Comparison of ENCODE assay signal across 11 cellular contexts in the genomic region with DNA sequence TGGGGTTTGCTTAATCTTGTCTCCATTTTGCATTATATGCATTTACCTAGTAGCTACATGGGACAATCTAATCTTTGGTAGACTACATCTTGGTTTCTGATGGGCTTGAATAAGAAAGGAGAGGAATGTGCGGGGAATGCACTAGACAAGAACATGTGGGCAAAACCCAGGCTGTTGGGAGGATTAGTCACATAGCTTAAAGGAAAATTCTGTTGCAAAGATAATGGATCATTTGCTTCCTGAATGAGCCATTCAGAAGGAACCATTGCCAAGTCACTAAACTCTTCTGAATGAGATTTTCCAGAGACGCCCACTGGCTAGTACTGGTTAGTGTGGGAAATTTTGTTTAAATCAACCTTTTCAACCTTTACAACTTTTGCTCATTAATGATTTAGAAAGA.
A peak's percentile ranks its signal among the peaks of the same experiment; 100 is the strongest.
DNase-seq lines count a peak whose midpoint lies in the region; ATAC-seq lines count a peak whose summit lies in the region.
"Had no signal": no experiment of that assay in that cellular context is flagged by ENCODE, and none has a peak within 500 bp of the region (broad histone marks: within the 10 kb centered on the region; RNA-seq: fewer than 3 reads in every experiment).

No MANE protein-coding gene starts in this region.

- DNase-seq in AG20443 (ENCODE audit: low spot score) = peak; percentile 79
- DNase-seq in NCI-H226 = peak; percentile 94
- DNase-seq in dermis microvascular lymphatic vessel endothelial cell (ENCODE audit: low read depth in 2 of 2) = peak; percentile 73 to 95
- DNase-seq in activated T-helper 1 cell treated with anti-CD3 and anti-CD28 coated beads, Interleukin-12 subunit alpha, Interleukin-12 subunit beta, Interleukin-2, Interleukin-4 antibody, amounts not matched to agents 30 ng/mL and 10 ng/mL and 1 ng/mL, durations not matched to agents 14 hours and 24 hours and 36 hours (ENCODE audit: low spot score) = no peak
- DNase-seq in NCI-H524 (lab: John Stamatoyannopoulos, UW) = no peak
- DNase-seq in NCI-H1105 treated with DMSO at 0.1 percent for 48 hours (lab: John Stamatoyannopoulos, UW) = no peak
- DNase-seq: CD8-positive, alpha-beta memory T cell; NCI-H187 treated with DMSO at 0.1 percent for 48 hours; stimulated activated CD8-positive, alpha-beta memory T cell treated with anti-CD3 and anti-CD28 coated beads, Interleukin-4, amount 100 ng/mL, for 48 hours had no signal

- H3K4me1 Mint-ChIP-seq in activated T-helper 1 cell treated with anti-CD3 and anti-CD28 coated beads, Interleukin-12 subunit alpha, Interleukin-12 subunit beta, Interleukin-2, Interleukin-4 antibody, amounts not matched to agents 30 ng/mL and 10 ng/mL and 1 ng/mL, durations not matched to agents 14 hours and 24 hours and 36 hours (ENCODE audit: low read depth) = no peaks in the 10 kb centered on the region
- H3K4me1 Mint-ChIP-seq: CD8-positive, alpha-beta memory T cell had no signal

- no peak overlapping the region for H3K4me3 Mint-ChIP-seq in activated T-helper 1 cell treated with anti-CD3 and anti-CD28 coated beads, Interleukin-12 subunit alpha, Interleukin-12 subunit beta, Interleukin-2, Interleukin-4 antibody, amounts not matched to agents 30 ng/mL and 10 ng/mL and 1 ng/mL, durations not matched to agents 14 hours and 24 hours and 36 hours
- H3K4me3 Mint-ChIP-seq: CD8-positive, alpha-beta memory T cell had no signal

- WGBS in mesodermal cell (ENCODE audit: insufficient coverage in 2 of 2), 2 experiments = 56 to 57% methylated on average over 1 of the region's 2 CpGs

- H3K4me1 ChIP-seq in mesodermal cell (ENCODE audit: control insufficient read depth, insufficient read depth, low read length, poor library complexity, severe bottlenecking) = peaks cover 24% of the 10 kb centered on the region

- H3K27me3 Mint-ChIP-seq in activated T-helper 1 cell treated with anti-CD3 and anti-CD28 coated beads, Interleukin-12 subunit alpha, Interleukin-12 subunit beta, Interleukin-2, Interleukin-4 antibody, amounts not matched to agents 30 ng/mL and 10 ng/mL and 1 ng/mL, durations not matched to agents 14 hours and 24 hours and 36 hours (ENCODE audit: insufficient read depth) = peaks cover 13% of the 10 kb centered on the region

- no peak overlapping the region for H3K27ac Mint-ChIP-seq in activated T-helper 1 cell treated with anti-CD3 and anti-CD28 coated beads, Interleukin-12 subunit alpha, Interleukin-12 subunit beta, Interleukin-2, Interleukin-4 antibody, amounts not matched to agents 30 ng/mL and 10 ng/mL and 1 ng/mL, durations not matched to agents 14 hours and 24 hours and 36 hours
- H3K27ac Mint-ChIP-seq: CD8-positive, alpha-beta memory T cell had no signal

- H3K36me3 Mint-ChIP-seq in activated T-helper 1 cell treated with anti-CD3 and anti-CD28 coated beads, Interleukin-12 subunit alpha, Interleukin-12 subunit beta, Interleukin-2, Interleukin-4 antibody, amounts not matched to agents 30 ng/mL and 10 ng/mL and 1 ng/mL, durations not matched to agents 14 hours and 24 hours and 36 hours (ENCODE audit: low read depth) = no peaks in the 10 kb centered on the region
- H3K36me3 Mint-ChIP-seq: CD8-positive, alpha-beta memory T cell had no signal

- no peaks in the 10 kb centered on the region for H3K36me3 ChIP-seq in mesodermal cell (ENCODE audit: control insufficient read depth, insufficient read depth, low read length)

- intact Hi-C loops in activated T-helper 1 cell treated with anti-CD3 and anti-CD28 coated beads, Interleukin-12 subunit alpha, Interleukin-12 subunit beta, Interleukin-2, Interleukin-4 antibody, amounts not matched to agents 30 ng/mL and 10 ng/mL and 1 ng/mL, durations not matched to agents 14 hours and 24 hours and 36 hours (cut with micrococcal nuclease) = no loop called here

- ATAC-seq in HG03108 (IDR thresholded peaks at IDR 0.05; ENCODE audit: unreplicated experiment) = no peak

- H3K9me3 ChIP-seq in mesodermal cell (ENCODE audit: control insufficient read depth, low read length) = no peaks in the 10 kb centered on the region

- H3K9me3 Mint-ChIP-seq in activated T-helper 1 cell treated with anti-CD3 and anti-CD28 coated beads, Interleukin-12 subunit alpha, Interleukin-12 subunit beta, Interleukin-2, Interleukin-4 antibody, amounts not matched to agents 30 ng/mL and 10 ng/mL and 1 ng/mL, durations not matched to agents 14 hours and 24 hours and 36 hours = no peaks in the 10 kb centered on the region
- H3K9me3 Mint-ChIP-seq: CD8-positive, alpha-beta memory T cell had no signal

- peak overlapping the region; percentile 93 for H3K27ac ChIP-seq in mesodermal cell (ENCODE audit: low read depth, low read length, severe bottlenecking)

- H3K4me3 ChIP-seq in mesodermal cell (ENCODE audit: extremely low read depth, insufficient read depth, low read length, poor library complexity, severe bottlenecking) = no peak overlapping the region

Comparison
In these comparisons a context has a peak if more than half of its experiments do, and no peak if none do; other contexts are left out.
1. DNase-seq: peak in AG20443 (single experiment), NCI-H226 (single experiment) and dermis microvascular lymphatic vessel endothelial cell (2 of 2); none in activated T-helper 1 cell treated with anti-CD3 and anti-CD28 coated beads, Interleukin-12 subunit alpha, Interleukin-12 subunit beta, Interleukin-2, Interleukin-4 antibody, amounts not matched to agents 30 ng/mL and 10 ng/mL and 1 ng/mL, durations not matched to agents 14 hours and 24 hours and 36 hours (single experiment), NCI-H524 (0 of 2) and NCI-H1105 treated with DMSO at 0.1 percent for 48 hours (single experiment).